11 cellular contexts compared by ENCODE assay signal in the genomic region with DNA sequence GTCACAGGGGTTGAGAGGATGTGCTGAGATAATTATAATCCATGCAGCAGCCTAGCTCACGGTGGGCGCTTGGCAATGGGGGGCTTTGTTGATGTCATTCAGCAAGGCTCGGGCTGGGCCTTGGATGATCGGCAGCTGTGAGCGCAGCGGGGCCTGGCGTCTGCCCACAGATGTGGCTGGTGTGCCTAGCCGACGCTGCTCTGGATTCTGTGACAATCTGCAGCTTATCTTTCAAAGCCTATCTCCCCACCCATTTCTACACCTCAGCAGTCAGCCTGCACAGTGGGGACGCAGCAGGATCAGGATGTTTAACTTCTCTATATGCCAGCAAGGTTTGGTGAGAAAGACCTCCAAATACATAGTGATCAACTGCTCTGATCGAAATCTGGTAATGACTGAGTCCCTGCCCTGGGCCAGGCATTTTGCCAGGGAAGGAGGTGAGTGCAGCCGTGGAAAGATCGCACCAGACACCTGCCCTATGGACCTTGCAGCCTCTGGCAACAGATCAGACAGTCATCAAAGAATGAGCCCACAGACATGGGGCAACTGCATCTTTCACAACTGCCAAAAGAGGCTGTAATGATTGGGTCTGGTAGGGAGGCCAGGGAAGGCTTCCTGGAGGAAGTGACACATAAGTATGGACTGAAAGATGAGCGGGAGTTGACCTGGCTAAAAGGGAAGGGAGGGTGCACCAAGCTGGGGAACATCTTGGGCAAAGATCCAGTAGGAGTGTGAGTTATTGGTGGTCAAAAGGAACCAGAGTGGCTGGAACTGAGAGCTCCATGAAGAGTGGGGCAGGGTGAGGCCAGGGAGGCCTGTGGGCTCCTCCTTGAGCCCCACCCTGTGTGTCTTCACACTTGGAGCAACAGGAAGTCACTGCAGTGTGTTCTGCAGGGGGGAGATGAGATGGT. TPM values are rescaled to one million over a fixed set of nuclear protein-coding genes. Genes with fewer than 3 reads are reported as not detected.
DNase-seq lines count a peak whose midpoint lies in the region; ATAC-seq, FAIRE-seq and TF ChIP-seq lines count a peak whose summit lies in the region.
"Had no signal": no experiment of that assay in that cellular context is flagged by ENCODE, and none has a peak within 500 bp of the region (broad histone marks: within the 10 kb centered on the region; RNA-seq: fewer than 3 reads in every experiment).

No MANE protein-coding gene starts in this region.

- TF ChIP-seq CTCF in MCF 10A (IDR thresholded peaks at IDR 0.05; ENCODE audit: unreplicated experiment) (no peak), breast epithelium (IDR thresholded peaks at IDR 0.05) (no peak), RWPE1 (conservative IDR thresholded peaks at IDR 0.05; ENCODE audit: low read depth) (no peak), fibroblast of villous mesenchyme (IDR thresholded peaks at IDR 0.05; ENCODE audit: insufficient read depth, low read depth, low read length) (no peak)

- no peaks in the 10 kb centered on the region for H3K27me3 Mint-ChIP-seq in MCF 10A (ENCODE audit: insufficient read depth, unreplicated experiment)

- POLR2A ChIA-PET in MCF 10A (lab: Yijun Ruan, JAX), result no interaction called here
- POLR2A ChIA-PET in RWPE1 (lab: Yijun Ruan, JAX; ENCODE audit: low non-redundant PET), result no interaction called here

- no peaks in the 10 kb centered on the region for H3K9me3 Mint-ChIP-seq in MCF 10A (ENCODE audit: unreplicated experiment)

- no peaks in the 10 kb centered on the region for H3K27me3 ChIP-seq in breast epithelium

- H3K4me1 Mint-ChIP-seq in MCF 10A (ENCODE audit: insufficient read depth, unreplicated experiment), result peaks cover 21% of the 10 kb centered on the region

- peaks cover 7% of the 10 kb centered on the region for H3K36me3 Mint-ChIP-seq in MCF 10A (ENCODE audit: insufficient read depth, unreplicated experiment)
- H3K36me3 Mint-ChIP-seq: activated naive CD8-positive, alpha-beta T cell had no signal

- CTCF ChIA-PET in MCF 10A (lab: Yijun Ruan, JAX) (interaction anchor here (0.8 kb wide), 1 partner anchor 231 kb away, joined by 4 read pairs; no protein-coding TSS in a partner anchor), RWPE1 (lab: Yijun Ruan, JAX) (interaction anchor here (1.5 kb wide), 1 partner anchor 116 kb away, joined by 3 read pairs; no protein-coding TSS in a partner anchor)

- no peaks in the 10 kb centered on the region for H3K4me1 ChIP-seq in breast epithelium

- H3K27ac ChIP-seq in breast epithelium (no peak overlapping the region), RWPE1 (peak overlapping the region; percentile 66)
- H3K27ac ChIP-seq: VCaP had no signal

- H3K9me3 ChIP-seq in breast epithelium, result no peaks in the 10 kb centered on the region

- no peaks in the 10 kb centered on the region for H3K36me3 ChIP-seq in breast epithelium

- no peak for TF ChIP-seq POLR2A in breast epithelium (IDR thresholded peaks at IDR 0.05)

- no peak for ATAC-seq in sciatic nerve
- ATAC-seq: GM12878 had no signal

- intact Hi-C loops in MCF 10A (cut with micrococcal nuclease) (no loop called here), breast epithelium (cut with DNase I; ENCODE audit: low total_unique reads) (no loop called here), sciatic nerve (cut with DNase I) (no loop called here)

- peak; percentile 94 for FAIRE-seq in urothelium cell line (lab: Jason Lieb, UNC)
- FAIRE-seq: GM12878 had no signal

- no peak overlapping the region for H3K4me3 ChIP-seq in breast epithelium
- no peak overlapping the region for H3K4me3 ChIP-seq in fibroblast of villous mesenchyme (ENCODE audit: low read depth, low read length)
- H3K4me3 ChIP-seq: GM12878 had no signal

- no peak overlapping the region for H3K27ac Mint-ChIP-seq in MCF 10A (ENCODE audit: low read depth, unreplicated experiment)
- H3K27ac Mint-ChIP-seq: activated naive CD8-positive, alpha-beta T cell had no signal

- DNase-seq in MCF 10A (ENCODE audit: unreplicated experiment) (peak; percentile 89), breast epithelium (ENCODE audit: low spot score in 2 of 2) (no peak), RWPE1 (ENCODE audit: low spot score) (peak; percentile 49), fibroblast of villous mesenchyme (ENCODE audit: low read depth) (peak; percentile 79), urothelium cell line (ENCODE audit: low spot score) (peak; percentile 75), NCI-H1048 (lab: John Stamatoyannopoulos, UW) (no peak), sciatic nerve (ENCODE audit: low spot score) (no peak), NCI-H2107 treated with DMSO at 0.1 percent for 48 hours (lab: John Stamatoyannopoulos, UW; ENCODE audit: unreplicated experiment) (no peak)

- H3K4me3 Mint-ChIP-seq in MCF 10A (ENCODE audit: unreplicated experiment), result no peak overlapping the region
- H3K4me3 Mint-ChIP-seq: activated naive CD8-positive, alpha-beta T cell had no signal

- BruUV-seq in MCF 10A (replicated peaks; lab: Mats Ljungman, UMichigan), result no TSS peak

RNA-seq across cellular contexts. Expression of a gene that starts 35.3 kb away (rescaled TPM):
- total RNA-seq in MCF 10A (2022) (0.22 and 0.79 TPM in 2 replicates), breast epithelium (1 to 10 TPM; 1.3 to 4.6 (median 1.5) TPM), fibroblast of villous mesenchyme (4.3 and 9.7 TPM in 2 replicates), sciatic nerve (22.6 TPM)

Comparison
In these comparisons a context has a peak if more than half of its experiments do, and no peak if none do; other contexts are left out.
1. DNase-seq: peak in MCF 10A (single experiment), RWPE1 (single experiment), fibroblast of villous mesenchyme (single experiment) and urothelium cell line (single experiment); none in breast epithelium (0 of 2), NCI-H1048 (single experiment), sciatic nerve (single experiment) and NCI-H2107 treated with DMSO at 0.1 percent for 48 hours (single experiment).